Comparison of ENCODE assay signal across 2 cellular contexts in the genomic region with DNA sequence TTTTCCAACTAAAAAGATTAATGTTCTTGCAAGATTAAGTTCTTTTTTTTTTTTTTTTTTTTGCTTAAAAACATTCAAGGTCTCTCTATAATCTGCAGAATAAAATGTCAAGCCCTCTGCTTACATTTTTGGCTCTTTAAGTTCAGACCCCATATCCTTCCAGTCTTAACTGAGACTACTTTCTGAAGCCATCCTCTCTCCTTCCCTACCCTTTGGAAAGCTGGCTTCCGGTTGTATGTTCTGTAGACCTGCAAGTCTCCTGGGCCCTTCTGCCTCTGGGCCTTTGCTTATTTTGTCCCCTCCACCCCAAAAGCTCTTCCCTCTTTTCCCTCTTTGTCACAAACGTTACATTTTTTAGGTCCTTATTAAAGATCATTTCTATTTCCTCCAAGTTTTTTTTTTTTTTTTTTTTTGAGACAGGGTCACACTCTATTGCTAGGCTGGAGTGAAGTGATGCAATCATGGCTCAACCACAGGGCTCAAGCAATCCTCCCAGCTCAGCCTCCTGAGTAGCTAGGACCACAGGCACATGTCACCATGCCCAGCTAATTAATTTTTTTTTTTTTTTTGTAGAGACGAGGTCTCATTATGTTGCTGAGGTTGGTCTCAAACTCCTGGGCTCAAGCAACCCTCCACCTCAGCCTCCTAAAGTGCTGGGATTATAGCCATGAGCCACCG.
TF ChIP-seq lines count a peak whose summit lies in the region.

No MANE protein-coding gene starts in this region.

TF ChIP-seq in SK-N-SH, 30 proteins besides CTCF, POLR2A, EP300 and RAD21:
- TF ChIP-seq PBX3 (IDR thresholded peaks at IDR 0.05) (no peak), YY1 (IDR thresholded peaks at IDR 0.05; ENCODE audit: low read depth) (no peak), RXRA (IDR thresholded peaks at IDR 0.05; ENCODE audit: borderline replicate concordance, low read depth) (no peak), ELF1 (IDR thresholded peaks at IDR 0.05) (no peak), FOXJ3 (CRISPR knock-in tag; IDR thresholded peaks at IDR 0.05) (no peak), SIN3A (IDR thresholded peaks at IDR 0.05; ENCODE audit: borderline replicate concordance, low read depth, low read length) (no peak), NFIC (IDR thresholded peaks at IDR 0.05; ENCODE audit: borderline replicate concordance) (no peak), RCOR1 (IDR thresholded peaks at IDR 0.05; ENCODE audit: low read length) (no peak), TCF12 (IDR thresholded peaks at IDR 0.05) (no peak), IRF3 (IDR thresholded peaks at IDR 0.05; ENCODE audit: low read depth, low read length) (no peak), RFX5 (IDR thresholded peaks at IDR 0.05; ENCODE audit: low read length) (no peak), USF1 (IDR thresholded peaks at IDR 0.05; ENCODE audit: borderline replicate concordance, low read depth) (no peak), FOXM1 (IDR thresholded peaks at IDR 0.05; ENCODE audit: low read depth) (no peak), REST (IDR thresholded peaks at IDR 0.05; ENCODE audit: low read depth, low read length) (no peak)

TF ChIP-seq in SK-N-SH treated with all-trans-retinoic acid at 6 μM for 48 hours, 23 proteins besides CTCF, POLR2A, EP300 and RAD21 (continued from another document):
- TF ChIP-seq, protein P1, sequence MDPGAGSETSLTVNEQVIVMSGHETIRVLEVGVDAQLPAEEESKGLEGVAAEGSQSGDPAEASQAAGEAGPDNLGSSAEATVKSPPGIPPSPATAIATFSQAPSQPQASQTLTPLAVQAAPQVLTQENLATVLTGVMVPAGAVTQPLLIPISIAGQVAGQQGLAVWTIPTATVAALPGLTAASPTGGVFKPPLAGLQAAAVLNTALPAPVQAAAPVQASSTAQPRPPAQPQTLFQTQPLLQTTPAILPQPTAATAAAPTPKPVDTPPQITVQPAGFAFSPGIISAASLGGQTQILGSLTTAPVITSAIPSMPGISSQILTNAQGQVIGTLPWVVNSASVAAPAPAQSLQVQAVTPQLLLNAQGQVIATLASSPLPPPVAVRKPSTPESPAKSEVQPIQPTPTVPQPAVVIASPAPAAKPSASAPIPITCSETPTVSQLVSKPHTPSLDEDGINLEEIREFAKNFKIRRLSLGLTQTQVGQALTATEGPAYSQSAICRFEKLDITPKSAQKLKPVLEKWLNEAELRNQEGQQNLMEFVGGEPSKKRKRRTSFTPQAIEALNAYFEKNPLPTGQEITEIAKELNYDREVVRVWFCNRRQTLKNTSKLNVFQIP (CRISPR knock-in tag; IDR thresholded peaks at IDR 0.05; ENCODE audit: borderline replicate concordance, low read depth): no peak
- TF ChIP-seq GLIS3 (CRISPR knock-in tag; IDR thresholded peaks at IDR 0.05): no peak
- TF ChIP-seq RARB (CRISPR knock-in tag; IDR thresholded peaks at IDR 0.05): no peak
- TF ChIP-seq, protein P2, sequence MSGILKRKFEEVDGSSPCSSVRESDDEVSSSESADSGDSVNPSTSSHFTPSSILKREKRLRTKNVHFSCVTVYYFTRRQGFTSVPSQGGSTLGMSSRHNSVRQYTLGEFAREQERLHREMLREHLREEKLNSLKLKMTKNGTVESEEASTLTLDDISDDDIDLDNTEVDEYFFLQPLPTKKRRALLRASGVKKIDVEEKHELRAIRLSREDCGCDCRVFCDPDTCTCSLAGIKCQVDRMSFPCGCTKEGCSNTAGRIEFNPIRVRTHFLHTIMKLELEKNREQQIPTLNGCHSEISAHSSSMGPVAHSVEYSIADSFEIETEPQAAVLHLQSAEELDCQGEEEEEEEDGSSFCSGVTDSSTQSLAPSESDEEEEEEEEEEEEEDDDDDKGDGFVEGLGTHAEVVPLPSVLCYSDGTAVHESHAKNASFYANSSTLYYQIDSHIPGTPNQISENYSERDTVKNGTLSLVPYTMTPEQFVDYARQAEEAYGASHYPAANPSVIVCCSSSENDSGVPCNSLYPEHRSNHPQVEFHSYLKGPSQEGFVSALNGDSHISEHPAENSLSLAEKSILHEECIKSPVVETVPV (CRISPR knock-in tag; IDR thresholded peaks at IDR 0.05): no peak
- TF ChIP-seq SNAI2 (CRISPR knock-in tag; IDR thresholded peaks at IDR 0.05): no peak
- no peak for TF ChIP-seq ARNTL (CRISPR knock-in tag; IDR thresholded peaks at IDR 0.05; ENCODE audit: borderline replicate concordance, low read depth)
